ENCODE assay signal across 18 cellular contexts in genomic region chr16:89274561-89275283, GRCh38. TPM values are rescaled to one million over a fixed set of nuclear protein-coding genes. Genes with fewer than 3 reads are reported as not detected.
DNase-seq lines count a peak whose midpoint lies in the region; ATAC-seq, FAIRE-seq and TF ChIP-seq lines count a peak whose summit lies in the region.
"Had no signal": no experiment of that assay in that cellular context is flagged by ENCODE, and none has a peak within 500 bp of the region (broad histone marks: within the 10 kb centered on the region; RNA-seq: fewer than 3 reads in every experiment).

No MANE protein-coding gene starts in this region.

- H2AFZ ChIP-seq in HCT116 (ENCODE audit: low read depth, low read length, poor library complexity, severe bottlenecking) (no peak overlapping the region), astrocyte (ENCODE audit: low read depth, low read length) (no peak overlapping the region)
- H2AFZ ChIP-seq: GM23248 had no signal

- intact Hi-C loops in Right ventricle myocardium superior (cut with DNase I), result no loop called here
- intact Hi-C loops in cardiac septum (cut with DNase I), result no loop called here
- intact Hi-C loops in HCT116 (cut with micrococcal nuclease), result no loop called here

- no peak for TF ChIP-seq RAD21 in HCT116 (IDR thresholded peaks at IDR 0.05; ENCODE audit: low read depth)

- no peak overlapping the region for H3K4me2 ChIP-seq in HCT116 (ENCODE audit: low read length)
- H3K4me2 ChIP-seq in astrocyte (ENCODE audit: low read length), result no peak overlapping the region

- no TSS peak for BruUV-seq in HCT116 (replicated peaks; lab: Mats Ljungman, UMichigan)

- no peak for TF ChIP-seq POLR2A in HCT116 (IDR thresholded peaks at IDR 0.05; ENCODE audit: borderline replicate concordance, extremely low read depth, insufficient read depth, insufficient read length)

- no peak for ATAC-seq in Right ventricle myocardium superior (ENCODE audit: poor library complexity)
- no peak for ATAC-seq in HCT116
- ATAC-seq in stimulated activated naive B cell treated with anti-CD40 and anti-IgM and Interleukin-4, amounts not matched to agents 10 μg/mL and 1 μg/mL and 100 μg/mL, for 72 hours (replicated peaks), result no peak
- no peak for ATAC-seq in SK-N-SH treated with all-trans-retinoic acid at 6 μM for 48 hours

- H3K27ac ChIP-seq in HCT116 (ENCODE audit: low read depth, low read length) (peak overlapping the region; percentile 10; the same call in 1 of the 2 replicates), astrocyte (ENCODE audit: low read depth, low read length) (no peak overlapping the region)
- H3K27ac ChIP-seq: GM23248 had no signal

- no peak overlapping the region for H3K4me3 Mint-ChIP-seq in astrocyte (ENCODE audit: unreplicated experiment)
- no peak overlapping the region for H3K4me3 Mint-ChIP-seq in stimulated activated naive B cell treated with anti-CD40 and anti-IgM and Interleukin-4, amounts not matched to agents 10 μg/mL and 1 μg/mL and 100 μg/mL, for 72 hours

- TF ChIP-seq CTCF in HCT116 (IDR thresholded peaks at IDR 0.05 in 2 of 3, conservative IDR thresholded peaks at IDR 0.05 in 1 of 3; ENCODE audit: borderline replicate concordance in 1 of 3, insufficient read depth in 1 of 3, low read depth in 2 of 3, low read length in 2 of 3) (no peak), astrocyte (IDR thresholded peaks at IDR 0.05; ENCODE audit: insufficient read depth, low read depth, low read length) (no peak)

- no peaks in the 10 kb centered on the region for H3K27me3 Mint-ChIP-seq in astrocyte (ENCODE audit: low read depth, unreplicated experiment)
- H3K27me3 Mint-ChIP-seq in stimulated activated naive B cell treated with anti-CD40 and anti-IgM and Interleukin-4, amounts not matched to agents 10 μg/mL and 1 μg/mL and 100 μg/mL, for 72 hours, result no peaks in the 10 kb centered on the region

- H3K36me3 Mint-ChIP-seq in astrocyte (ENCODE audit: low read depth, unreplicated experiment), result peaks cover 15% of the 10 kb centered on the region
- peaks cover 55 to 69% of the 10 kb centered on the region in 2 donors for H3K36me3 Mint-ChIP-seq in stimulated activated naive B cell treated with anti-CD40 and anti-IgM and Interleukin-4, amounts not matched to agents 10 μg/mL and 1 μg/mL and 100 μg/mL, for 72 hours

- peaks cover 37% of the 10 kb centered on the region; the same call in 1 of the 2 replicates for H3K79me2 ChIP-seq in HCT116 (ENCODE audit: insufficient read depth, low read length)
- H3K79me2 ChIP-seq in astrocyte (ENCODE audit: insufficient read depth, low read length), result peaks cover 36% of the 10 kb centered on the region

- RAD21 ChIA-PET in HCT116 (lab: Charles Lee; ENCODE audit: low non-redundant PET in 1 of 2, low total read pairs in 2 of 2, uncharacterized antibody in 2 of 2, unreplicated experiment in 2 of 2), result no interaction called here

- H3K9ac ChIP-seq in HCT116 (ENCODE audit: low read length), result no peak overlapping the region
- H3K9ac ChIP-seq in astrocyte (ENCODE audit: low read length), result no peak overlapping the region
- H3K9ac ChIP-seq: GM23248 had no signal

- H3K4me1 Mint-ChIP-seq in astrocyte (ENCODE audit: low read depth, unreplicated experiment), result no peaks in the 10 kb centered on the region
- peaks cover 12 to 22% of the 10 kb centered on the region in 2 donors for H3K4me1 Mint-ChIP-seq in stimulated activated naive B cell treated with anti-CD40 and anti-IgM and Interleukin-4, amounts not matched to agents 10 μg/mL and 1 μg/mL and 100 μg/mL, for 72 hours

- no peaks in the 10 kb centered on the region for H3K27me3 ChIP-seq in HCT116 (ENCODE audit: insufficient read depth, low read length)
- H3K27me3 ChIP-seq in astrocyte (ENCODE audit: insufficient read depth, low read length), result no peaks in the 10 kb centered on the region

- DNase-seq in Right ventricle myocardium superior, result peak; percentile 26
- no peak for DNase-seq in cardiac septum (ENCODE audit: low spot score)
- DNase-seq in HCT116 (ENCODE audit: low read depth, low spot score), result no peak
- no peak for DNase-seq in astrocyte (ENCODE audit: low read depth)
- DNase-seq in stimulated activated naive B cell treated with anti-CD40 and anti-IgM and Interleukin-4, amounts not matched to agents 10 μg/mL and 1 μg/mL and 100 μg/mL, for 72 hours, result no peak
- no peak for DNase-seq in NOMO-1 treated with dmso at 0.1 percent for 144 hours (lab: John Stamatoyannopoulos, UW; ENCODE audit: unreplicated experiment)
- DNase-seq: COR-L47, DMS53, GM23248, HCEC 1CT, KG1, NCI-H1436, NCI-H2029, NCI-H2171 treated with DMSO at 0.1 percent for 48 hours, NCI-H510A, NCI-H82, SHP77 treated with DMSO at 0.1 percent for 48 hours had no signal

- no peaks in the 10 kb centered on the region for H3K9me3 ChIP-seq in HCT116 (ENCODE audit: control insufficient read depth in 1 of 2, insufficient read depth in 1 of 2, low read depth in 1 of 2, low read length in 2 of 2)
- H3K9me3 ChIP-seq in astrocyte (ENCODE audit: insufficient read depth, low read depth, low read length), result no peaks in the 10 kb centered on the region

- H3K4me1 ChIP-seq in HCT116 (ENCODE audit: control insufficient read depth in 1 of 2, insufficient read depth in 2 of 2, low read length in 2 of 2), result peaks cover 0 to 9% of the 10 kb centered on the region in 2 experiments; a peak in 3 of 4 replicates
- peaks cover 5% of the 10 kb centered on the region for H3K4me1 ChIP-seq in astrocyte (ENCODE audit: insufficient read depth, low read length)

- peaks cover 42 to 65% of the 10 kb centered on the region in 2 experiments; a peak in 3 of 4 replicates for H3K36me3 ChIP-seq in HCT116 (ENCODE audit: control insufficient read depth in 1 of 2, insufficient read depth in 2 of 2, low read length in 2 of 2)
- H3K36me3 ChIP-seq in astrocyte (ENCODE audit: insufficient read depth, low read length), result peaks cover 10% of the 10 kb centered on the region

- POLR2A ChIA-PET in HCT116 (lab: Charles Lee), result no interaction called here

- H3K9me2 ChIP-seq in HCT116 (ENCODE audit: insufficient read depth), result no peaks in the 10 kb centered on the region

- CTCF ChIA-PET in HCT116 (lab: Charles Lee), result no interaction called here

- H3K27ac Mint-ChIP-seq in astrocyte (ENCODE audit: unreplicated experiment), result peak overlapping the region; percentile 53
- H3K27ac Mint-ChIP-seq in stimulated activated naive B cell treated with anti-CD40 and anti-IgM and Interleukin-4, amounts not matched to agents 10 μg/mL and 1 μg/mL and 100 μg/mL, for 72 hours, result peak overlapping the region; percentile 69

- H3K4me3 ChIP-seq in HCT116 (replicated peaks in 1 of 2; ENCODE audit: low read depth in 1 of 2, low read length in 2 of 2) (no peak overlapping the region), astrocyte (ENCODE audit: insufficient read depth, low read depth, low read length) (no peak overlapping the region)
- H3K4me3 ChIP-seq: GM23248 had no signal

- FAIRE-seq in astrocyte (lab: Jason Lieb, UNC), result no peak

- no peaks in the 10 kb centered on the region for H4K20me1 ChIP-seq in HCT116 (ENCODE audit: insufficient read depth)
- peaks cover 61% of the 10 kb centered on the region for H4K20me1 ChIP-seq in astrocyte (ENCODE audit: insufficient read depth, low read length)

- no peaks in the 10 kb centered on the region for H3K9me3 Mint-ChIP-seq in astrocyte (ENCODE audit: unreplicated experiment)
- no peaks in the 10 kb centered on the region for H3K9me3 Mint-ChIP-seq in stimulated activated naive B cell treated with anti-CD40 and anti-IgM and Interleukin-4, amounts not matched to agents 10 μg/mL and 1 μg/mL and 100 μg/mL, for 72 hours

TF ChIP-seq in HCT116, 20 proteins besides CTCF, POLR2A, EP300 and RAD21 (continues in another document):
- TF ChIP-seq ZFX (IDR thresholded peaks at IDR 0.05) (no peak), ATF3 (IDR thresholded peaks at IDR 0.05) (no peak), ELF1 (IDR thresholded peaks at IDR 0.05; ENCODE audit: borderline replicate concordance, low read depth) (no peak), CBX3 (IDR thresholded peaks at IDR 0.05; ENCODE audit: low read depth) (no peak), POLR2AphosphoS5 (IDR thresholded peaks at IDR 0.05; ENCODE audit: low read depth, low read length) (no peak), EZH2phosphoT487 (IDR thresholded peaks at IDR 0.05; ENCODE audit: borderline replicate concordance) (no peak)

TF ChIP-seq in SK-N-SH treated with all-trans-retinoic acid at 6 μM for 48 hours, 23 proteins besides CTCF, POLR2A, EP300 and RAD21 (continues in another document):
- TF ChIP-seq OSR1 (CRISPR knock-in tag; IDR thresholded peaks at IDR 0.05), result no peak
- no peak for TF ChIP-seq BACH2 (CRISPR knock-in tag; IDR thresholded peaks at IDR 0.05; ENCODE audit: borderline replicate concordance)
- no peak for TF ChIP-seq PPARA (CRISPR knock-in tag; IDR thresholded peaks at IDR 0.05; ENCODE audit: borderline replicate concordance)
- no peak for TF ChIP-seq ZFP30 (CRISPR knock-in tag; IDR thresholded peaks at IDR 0.05)
- TF ChIP-seq, protein P1, sequence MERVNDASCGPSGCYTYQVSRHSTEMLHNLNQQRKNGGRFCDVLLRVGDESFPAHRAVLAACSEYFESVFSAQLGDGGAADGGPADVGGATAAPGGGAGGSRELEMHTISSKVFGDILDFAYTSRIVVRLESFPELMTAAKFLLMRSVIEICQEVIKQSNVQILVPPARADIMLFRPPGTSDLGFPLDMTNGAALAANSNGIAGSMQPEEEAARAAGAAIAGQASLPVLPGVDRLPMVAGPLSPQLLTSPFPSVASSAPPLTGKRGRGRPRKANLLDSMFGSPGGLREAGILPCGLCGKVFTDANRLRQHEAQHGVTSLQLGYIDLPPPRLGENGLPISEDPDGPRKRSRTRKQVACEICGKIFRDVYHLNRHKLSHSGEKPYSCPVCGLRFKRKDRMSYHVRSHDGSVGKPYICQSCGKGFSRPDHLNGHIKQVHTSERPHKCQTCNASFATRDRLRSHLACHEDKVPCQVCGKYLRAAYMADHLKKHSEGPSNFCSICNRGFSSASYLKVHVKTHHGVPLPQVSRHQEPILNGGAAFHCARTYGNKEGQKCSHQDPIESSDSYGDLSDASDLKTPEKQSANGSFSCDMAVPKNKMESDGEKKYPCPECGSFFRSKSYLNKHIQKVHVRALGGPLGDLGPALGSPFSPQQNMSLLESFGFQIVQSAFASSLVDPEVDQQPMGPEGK (CRISPR knock-in tag; IDR thresholded peaks at IDR 0.05; ENCODE audit: borderline replicate concordance), result no peak

RNA-seq across cellular contexts. Expression of gene ZNF778, which starts 57.2 kb away (rescaled TPM):
- total RNA-seq in Right ventricle myocardium superior (9.9 TPM), cardiac septum (9.7 TPM), HCT116 (2021; ENCODE audit: unreplicated experiment) (19.5 TPM), astrocyte (12.2 and 15.5 TPM in 2 replicates)
- 8.8 and 9.6 TPM in 2 replicates for polyA plus RNA-seq in HCT116 (2012)
